Comparison of ENCODE assay signal across 15 cellular contexts in genomic region chr12:117058442-117059072, GRCh38.
"Had no signal": no experiment of that assay in that cellular context is flagged by ENCODE, and none has a peak within 500 bp of the region (broad histone marks: within the 10 kb centered on the region; RNA-seq: fewer than 3 reads in every experiment).

No MANE protein-coding gene starts in this region.

- H3K27ac ChIP-seq: prostate gland, WERI-Rb-1 had no signal

- FAIRE-seq: endometrium had no signal

- H3K9me3 ChIP-seq: adrenal gland, prostate gland, spleen had no signal

- H3K27me3 ChIP-seq: adrenal gland, dorsolateral prefrontal cortex, spleen had no signal

- H3K4me3 ChIP-seq: adrenal gland, dorsolateral prefrontal cortex, lung, prostate gland, spleen had no signal

- H3K36me3 ChIP-seq: adrenal gland, prostate gland, spleen, WERI-Rb-1 had no signal

- DNase-seq: activated CD4-positive, alpha-beta T cell treated with anti-CD3 and anti-CD28 coated beads for 4 hours; activated naive CD4-positive, alpha-beta T cell treated with anti-CD3 and anti-CD28 coated beads for 36 hours; dorsolateral prefrontal cortex; immature natural killer cell; naive B cell; spleen; stimulated activated CD4-positive, alpha-beta T cell treated with anti-CD3 and anti-CD28 coated beads, Interleukin-2, amount 100 ng/mL, for 24 hours; stimulated activated naive CD4-positive, alpha-beta T cell treated with Interleukin-2 at 50 U/mL for 16 hours; T-cell; trophoblast cell; WERI-Rb-1 had no signal
